ENCODE assay signal across 2 cellular contexts in genomic region chr19:44570984-44571684, GRCh38.
TF ChIP-seq lines count a peak whose summit lies in the region.

No MANE protein-coding gene starts in this region.

TF ChIP-seq in HCT116, 20 proteins besides CTCF, POLR2A, EP300 and RAD21 (continued from another document):
- TF ChIP-seq CBX3 (IDR thresholded peaks at IDR 0.05; ENCODE audit: low read depth), result no peak
- TF ChIP-seq JUND (IDR thresholded peaks at IDR 0.05), result no peak
- TF ChIP-seq ZNF274 (IDR thresholded peaks at IDR 0.05; ENCODE audit: low read depth, low read length), result no peak
- TF ChIP-seq POLR2AphosphoS5 (IDR thresholded peaks at IDR 0.05; ENCODE audit: low read depth, low read length), result no peak
- TF ChIP-seq MAX (IDR thresholded peaks at IDR 0.05), result no peak
- no peak for TF ChIP-seq SRF (IDR thresholded peaks at IDR 0.05; ENCODE audit: low read depth)
- TF ChIP-seq CEBPB (IDR thresholded peaks at IDR 0.05; ENCODE audit: low read depth), result no peak
- no peak for TF ChIP-seq TCF7L2 (IDR thresholded peaks at IDR 0.05; ENCODE audit: borderline replicate concordance, extremely low read depth, insufficient read depth, insufficient read length)
- no peak for TF ChIP-seq SIN3A (IDR thresholded peaks at IDR 0.05; ENCODE audit: low read depth)
- no peak for TF ChIP-seq ZFX (IDR thresholded peaks at IDR 0.05)
- TF ChIP-seq EGR1 (IDR thresholded peaks at IDR 0.05; ENCODE audit: low read depth), result no peak
- no peak for TF ChIP-seq REST (IDR thresholded peaks at IDR 0.05; ENCODE audit: low read depth)

TF ChIP-seq in neural cell, 6 proteins besides CTCF, POLR2A, EP300 and RAD21 (continued from another document):
- no peak for TF ChIP-seq REST (IDR thresholded peaks at IDR 0.05; ENCODE audit: borderline replicate concordance)
